1 cellular context compared by ENCODE assay signal in the genomic region with DNA sequence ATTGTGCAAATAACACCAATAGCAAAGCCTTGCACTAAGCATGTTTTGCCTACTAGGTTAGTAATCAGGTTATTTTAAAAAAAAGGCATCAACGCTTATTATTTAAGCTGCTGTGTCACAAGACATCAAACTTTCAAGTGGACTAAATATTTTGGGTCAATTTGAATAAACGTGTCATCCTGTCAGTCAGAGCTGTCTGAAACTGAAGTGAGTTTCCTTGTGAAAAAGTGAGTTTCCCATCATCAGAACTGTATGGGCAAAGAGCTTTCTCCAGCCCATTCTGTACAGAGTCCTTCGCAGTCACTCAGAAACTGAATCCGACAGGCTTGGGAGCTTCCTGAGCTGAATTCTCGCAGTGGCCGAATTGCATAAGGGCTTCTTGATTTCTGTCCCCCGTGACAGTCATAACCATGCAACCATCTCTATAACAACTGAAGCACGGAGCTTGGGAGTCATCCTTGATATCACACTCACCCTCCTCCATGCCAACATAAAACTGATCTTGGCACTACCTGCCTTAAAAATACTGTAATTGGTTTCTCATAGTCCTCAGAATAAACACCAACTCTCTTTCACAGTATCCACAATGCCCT.
TF ChIP-seq lines count a peak whose summit lies in the region.

No MANE protein-coding gene starts in this region.

TF ChIP-seq in GM23338, 12 proteins besides CTCF, POLR2A, EP300 and RAD21:
- TF ChIP-seq, protein P1, sequence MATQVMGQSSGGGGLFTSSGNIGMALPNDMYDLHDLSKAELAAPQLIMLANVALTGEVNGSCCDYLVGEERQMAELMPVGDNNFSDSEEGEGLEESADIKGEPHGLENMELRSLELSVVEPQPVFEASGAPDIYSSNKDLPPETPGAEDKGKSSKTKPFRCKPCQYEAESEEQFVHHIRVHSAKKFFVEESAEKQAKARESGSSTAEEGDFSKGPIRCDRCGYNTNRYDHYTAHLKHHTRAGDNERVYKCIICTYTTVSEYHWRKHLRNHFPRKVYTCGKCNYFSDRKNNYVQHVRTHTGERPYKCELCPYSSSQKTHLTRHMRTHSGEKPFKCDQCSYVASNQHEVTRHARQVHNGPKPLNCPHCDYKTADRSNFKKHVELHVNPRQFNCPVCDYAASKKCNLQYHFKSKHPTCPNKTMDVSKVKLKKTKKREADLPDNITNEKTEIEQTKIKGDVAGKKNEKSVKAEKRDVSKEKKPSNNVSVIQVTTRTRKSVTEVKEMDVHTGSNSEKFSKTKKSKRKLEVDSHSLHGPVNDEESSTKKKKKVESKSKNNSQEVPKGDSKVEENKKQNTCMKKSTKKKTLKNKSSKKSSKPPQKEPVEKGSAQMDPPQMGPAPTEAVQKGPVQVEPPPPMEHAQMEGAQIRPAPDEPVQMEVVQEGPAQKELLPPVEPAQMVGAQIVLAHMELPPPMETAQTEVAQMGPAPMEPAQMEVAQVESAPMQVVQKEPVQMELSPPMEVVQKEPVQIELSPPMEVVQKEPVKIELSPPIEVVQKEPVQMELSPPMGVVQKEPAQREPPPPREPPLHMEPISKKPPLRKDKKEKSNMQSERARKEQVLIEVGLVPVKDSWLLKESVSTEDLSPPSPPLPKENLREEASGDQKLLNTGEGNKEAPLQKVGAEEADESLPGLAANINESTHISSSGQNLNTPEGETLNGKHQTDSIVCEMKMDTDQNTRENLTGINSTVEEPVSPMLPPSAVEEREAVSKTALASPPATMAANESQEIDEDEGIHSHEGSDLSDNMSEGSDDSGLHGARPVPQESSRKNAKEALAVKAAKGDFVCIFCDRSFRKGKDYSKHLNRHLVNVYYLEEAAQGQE (IDR thresholded peaks at IDR 0.05; ENCODE audit: unreplicated experiment) = no peak
